20 cellular contexts compared by ENCODE assay signal in genomic region chr15:61393949-61394348, GRCh38.
A peak's percentile ranks its signal among the peaks of the same experiment; 100 is the strongest.
DNase-seq lines count a peak whose midpoint lies in the region; ATAC-seq, FAIRE-seq and TF ChIP-seq lines count a peak whose summit lies in the region.
"Had no signal": no experiment of that assay in that cellular context is flagged by ENCODE, and none has a peak within 500 bp of the region (broad histone marks: within the 10 kb centered on the region; RNA-seq: fewer than 3 reads in every experiment).

No MANE protein-coding gene starts in this region.

- H3K9me3 ChIP-seq in liver (ENCODE audit: control insufficient read depth in 4 of 4, low read length in 3 of 4), result no peaks in the 10 kb centered on the region
- H3K9me3 ChIP-seq in HepG2 (ENCODE audit: low read length), result no peaks in the 10 kb centered on the region
- H3K9me3 ChIP-seq: A549 had no signal

- H3K27me3 Mint-ChIP-seq in activated naive CD8-positive, alpha-beta T cell treated with anti-CD3 and anti-CD28 coated beads, Interleukin-2, amount 50 U/mL, for 24 hours, result peaks cover 6% of the 10 kb centered on the region

- H3K4me3 ChIP-seq in liver (ENCODE audit: low read depth in 1 of 3, low read length in 3 of 3), result peak overlapping the region in 1 of 3 donors; percentile 21
- H3K4me3 ChIP-seq in HepG2 (replicated peaks in 1 of 3; ENCODE audit: insufficient read depth in 1 of 3, low read depth in 2 of 3, low read length in 3 of 3), result no peak overlapping the region
- no peak overlapping the region for H3K4me3 ChIP-seq in fibroblast of mammary gland (ENCODE audit: control insufficient read depth, low read depth, low read length)
- H3K4me3 ChIP-seq: A549 had no signal

- no peak overlapping the region for H3K4me3 Mint-ChIP-seq in activated naive CD8-positive, alpha-beta T cell treated with anti-CD3 and anti-CD28 coated beads, Interleukin-2, amount 50 U/mL, for 24 hours
- H3K4me3 Mint-ChIP-seq: CD4-positive, alpha-beta memory T cell; effector memory CD8-positive, alpha-beta T cell; neural crest cell had no signal

- H3K36me3 ChIP-seq in liver (ENCODE audit: control insufficient read depth in 4 of 4, insufficient read depth in 3 of 4, low read depth in 1 of 4, low read length in 3 of 4) (no peaks in the 10 kb centered on the region), HepG2 (replicated peaks in 1 of 2; ENCODE audit: control insufficient read depth in 1 of 2, insufficient read depth in 2 of 2, low read length in 2 of 2) (no peaks in the 10 kb centered on the region)

- TF ChIP-seq POLR2A in HepG2 (IDR thresholded peaks at IDR 0.05; ENCODE audit: insufficient read depth in 1 of 2, low read depth in 2 of 2, low read length in 2 of 2), result no peak

- CTCF ChIA-PET in HepG2 (lab: Yijun Ruan, JAX; ENCODE audit: low intra/inter-chr PET ratio, low total read pairs), result no interaction called here

- intact Hi-C loops in HepG2 (cut with micrococcal nuclease; ENCODE audit: unreplicated experiment), result no loop called here

- TF ChIP-seq EP300 in HepG2 (IDR thresholded peaks at IDR 0.05; ENCODE audit: low read depth in 2 of 2, low read length in 2 of 2) (no peak), HepG2 (CRISPR knock-in tag; IDR thresholded peaks at IDR 0.05; ENCODE audit: borderline replicate concordance) (no peak)

- TF ChIP-seq RAD21 in liver (IDR thresholded peaks at IDR 0.05), result peak; percentile 22 to 44
- TF ChIP-seq RAD21 in HepG2 (CRISPR knock-in tag; IDR thresholded peaks at IDR 0.05), result no peak

- H3K79me2 ChIP-seq in HepG2 (ENCODE audit: insufficient read depth, low read length), result no peaks in the 10 kb centered on the region

- H3K27me3 ChIP-seq in liver (ENCODE audit: control insufficient read depth in 4 of 4, insufficient read depth in 4 of 4, low read length in 3 of 4) (no peaks in the 10 kb centered on the region), HepG2 (ENCODE audit: control insufficient read depth in 1 of 2, insufficient read depth in 2 of 2, low read length in 2 of 2) (no peaks in the 10 kb centered on the region)

- FAIRE-seq in HepG2 (lab: Jason Lieb, UNC), result no peak
- FAIRE-seq: A549 had no signal

- no TSS peak for BruUV-seq in HepG2 (replicated peaks; lab: Mats Ljungman, UMichigan)

- H4K20me1 ChIP-seq in HepG2 (ENCODE audit: insufficient read depth, low read length), result no peaks in the 10 kb centered on the region

- TF ChIP-seq CTCF in liver (IDR thresholded peaks at IDR 0.05; ENCODE audit: low read depth, low read length, missing input control) (no peak), HepG2 (CRISPR knock-in tag; IDR thresholded peaks at IDR 0.05) (no peak), fibroblast of mammary gland (conservative IDR thresholded peaks at IDR 0.05; ENCODE audit: control insufficient read depth, insufficient read depth, low read depth, low read length) (no peak)

- H3K9ac ChIP-seq in liver (ENCODE audit: low read depth in 1 of 2, low read length in 2 of 2) (peak overlapping the region in 1 of 2 donors; percentile 11), HepG2 (ENCODE audit: insufficient read depth, low read depth, low read length) (no peak overlapping the region)

- no peaks in the 10 kb centered on the region for H3K36me3 Mint-ChIP-seq in activated naive CD8-positive, alpha-beta T cell treated with anti-CD3 and anti-CD28 coated beads, Interleukin-2, amount 50 U/mL, for 24 hours (ENCODE audit: low read depth)
- H3K36me3 Mint-ChIP-seq: activated naive CD4-positive, alpha-beta T cell treated with anti-CD3 and anti-CD28 coated beads, Interleukin-2, amount 50 U/mL, for 72 hours; CD4-positive, alpha-beta memory T cell had no signal

- 18% methylated on average over 3 of the region's 3 CpGs for WGBS in liver
- WGBS in HepG2 (ENCODE audit: low lambda C conversion rate), result 9% methylated on average over 3 of the region's 3 CpGs

- DNase-seq in HepG2 (ENCODE audit: low spot score) (no peak), fibroblast of mammary gland (ENCODE audit: low read depth) (peak; percentile 30), pons (ENCODE audit: low spot score) (peak; percentile 7), GOT3 (lab: John Stamatoyannopoulos, UW) (no peak)
- no peak for DNase-seq in activated naive CD8-positive, alpha-beta T cell treated with anti-CD3 and anti-CD28 coated beads, Interleukin-2, amount 50 U/mL, for 24 hours
- DNase-seq: activated CD4-positive, alpha-beta T cell treated with anti-CD3 and anti-CD28 coated beads for 48 hours; CD4-positive, alpha-beta memory T cell; DND-41; effector memory CD8-positive, alpha-beta T cell; NCI-H1048; SIG-M5; stimulated activated CD4-positive, alpha-beta T cell treated with anti-CD3 and anti-CD28 coated beads, Interleukin-4, amount 100 ng/mL, for 24 hours; trophoblast cell had no signal

- no peak overlapping the region for H3K4me2 ChIP-seq in HepG2 (ENCODE audit: low read depth, low read length)
- H3K4me2 ChIP-seq: A549 had no signal

- H3K4me1 Mint-ChIP-seq in activated naive CD8-positive, alpha-beta T cell treated with anti-CD3 and anti-CD28 coated beads, Interleukin-2, amount 50 U/mL, for 24 hours, result peaks cover 7% of the 10 kb centered on the region
- H3K4me1 Mint-ChIP-seq: neural crest cell had no signal

- H2AFZ ChIP-seq in HepG2 (ENCODE audit: low read length), result no peak overlapping the region

- H3K4me1 ChIP-seq in liver (ENCODE audit: control insufficient read depth in 4 of 4, insufficient read depth in 4 of 4, low read length in 3 of 4) (peaks cover 1 to 23% (median 11%) of the 10 kb centered on the region in 4 donors), HepG2 (ENCODE audit: insufficient read depth, low read length) (no peaks in the 10 kb centered on the region)
- H3K4me1 ChIP-seq: A549 had no signal

- POLR2A ChIA-PET in HepG2 (lab: Yijun Ruan, JAX), result no interaction called here

- H3K27ac Mint-ChIP-seq in activated naive CD8-positive, alpha-beta T cell treated with anti-CD3 and anti-CD28 coated beads, Interleukin-2, amount 50 U/mL, for 24 hours, result no peak overlapping the region
- H3K27ac Mint-ChIP-seq: activated naive CD4-positive, alpha-beta T cell treated with anti-CD3 and anti-CD28 coated beads, Interleukin-2, amount 50 U/mL, for 72 hours; CD4-positive, alpha-beta memory T cell; effector memory CD8-positive, alpha-beta T cell had no signal

- no peak for ATAC-seq in HepG2
- no peak for ATAC-seq in HG02840 (IDR thresholded peaks at IDR 0.05; ENCODE audit: low FRiP score, unreplicated experiment)
- no peak for ATAC-seq in activated naive CD8-positive, alpha-beta T cell treated with anti-CD3 and anti-CD28 coated beads, Interleukin-2, amount 50 U/mL, for 24 hours
- ATAC-seq in GM18858 (IDR thresholded peaks at IDR 0.05; ENCODE audit: unreplicated experiment), result no peak
- ATAC-seq: A549; activated naive CD4-positive, alpha-beta T cell treated with anti-CD3 and anti-CD28 coated beads, Interleukin-2, amount 50 U/mL, for 72 hours; effector memory CD8-positive, alpha-beta T cell; HCT116 had no signal

- in situ Hi-C loops in HepG2 (cut with HindIII; ENCODE audit: extremely low pct_ligation_motif_present, low pct_unique_long_range_greater_than_20kb), result no loop called here

- peaks cover 7% of the 10 kb centered on the region for H3K9me3 Mint-ChIP-seq in activated naive CD8-positive, alpha-beta T cell treated with anti-CD3 and anti-CD28 coated beads, Interleukin-2, amount 50 U/mL, for 24 hours
- H3K9me3 Mint-ChIP-seq: activated naive CD4-positive, alpha-beta T cell treated with anti-CD3 and anti-CD28 coated beads, Interleukin-2, amount 50 U/mL, for 72 hours; neural crest cell had no signal

- H3K27ac ChIP-seq in liver (ENCODE audit: low read depth in 1 of 2, low read length in 2 of 2), result peak overlapping the region; percentile 51 to 62
- H3K27ac ChIP-seq in HepG2 (ENCODE audit: extremely low read length, insufficient read depth, low read length), result no peak overlapping the region
- H3K27ac ChIP-seq: A549 had no signal

TF ChIP-seq in liver, 16 proteins besides CTCF, POLR2A, EP300 and RAD21 (continues in another document):
- TF ChIP-seq RXRA (IDR thresholded peaks at IDR 0.05) (peak; percentile 55 to 66), HNF4A (conservative IDR thresholded peaks at IDR 0.05) (peak; percentile 6 to 35), NR2F2 (IDR thresholded peaks at IDR 0.05) (no peak), GABPA (IDR thresholded peaks at IDR 0.05 in 1 of 2, conservative IDR thresholded peaks at IDR 0.05 in 1 of 2) (no peak), FOXA1 (IDR thresholded peaks at IDR 0.05) (no peak), MAX (IDR thresholded peaks at IDR 0.05) (peak; percentile 17), YY1 (IDR thresholded peaks at IDR 0.05) (peak; percentile 36), TAF1 (conservative IDR thresholded peaks at IDR 0.05) (no peak), FOXA2 (IDR thresholded peaks at IDR 0.05) (no peak)

TF ChIP-seq in HepG2, 621 proteins besides CTCF, POLR2A, EP300 and RAD21:
- TF ChIP-seq ZNF264 (CRISPR knock-in tag; IDR thresholded peaks at IDR 0.05), result no peak
- TF ChIP-seq DZIP1 (CRISPR knock-in tag; IDR thresholded peaks at IDR 0.05), result no peak
- no peak for TF ChIP-seq ZNF883 (CRISPR knock-in tag; IDR thresholded peaks at IDR 0.05; ENCODE audit: not compliant biosample characterization)
- TF ChIP-seq HOXA3 (CRISPR knock-in tag; IDR thresholded peaks at IDR 0.05), result no peak
- TF ChIP-seq ZSCAN30 (CRISPR knock-in tag; IDR thresholded peaks at IDR 0.05), result no peak
- TF ChIP-seq ZNF75D (CRISPR knock-in tag; IDR thresholded peaks at IDR 0.05; ENCODE audit: borderline replicate concordance), result no peak
- TF ChIP-seq KLF13 (CRISPR knock-in tag; IDR thresholded peaks at IDR 0.05), result no peak

Comparison
In these comparisons a context has a peak if more than half of its experiments do, and no peak if none do; other contexts are left out.
1. DNase-seq: peak in fibroblast of mammary gland (single experiment) and pons (single experiment); none in HepG2 (single experiment), activated naive CD8-positive, alpha-beta T cell treated with anti-CD3 and anti-CD28 coated beads, Interleukin-2, amount 50 U/mL, for 24 hours (single experiment) and GOT3 (single experiment).